23 cellular contexts compared by ENCODE assay signal in the genomic region with DNA sequence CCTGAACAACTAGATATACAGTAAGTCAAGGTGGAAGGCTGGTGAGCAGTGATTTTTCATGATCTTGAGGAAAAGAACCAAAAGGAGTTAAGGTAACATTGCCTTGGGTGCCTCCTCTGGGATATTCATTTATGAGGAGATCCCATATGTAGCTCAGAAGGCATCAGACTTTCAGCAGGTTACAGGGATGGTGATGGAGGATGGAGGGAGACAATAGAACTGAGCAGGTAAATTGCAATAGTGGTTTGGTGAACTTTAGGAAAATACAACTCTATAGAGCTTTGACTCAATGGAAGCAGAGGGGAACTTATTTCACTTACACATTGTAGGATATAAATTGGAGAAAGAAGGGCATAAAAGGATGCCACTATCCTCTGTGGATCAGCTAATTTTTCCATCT.
DNase-seq lines count a peak whose midpoint lies in the region; ATAC-seq, FAIRE-seq and TF ChIP-seq lines count a peak whose summit lies in the region.
"Had no signal": no experiment of that assay in that cellular context is flagged by ENCODE, and none has a peak within 500 bp of the region (broad histone marks: within the 10 kb centered on the region; RNA-seq: fewer than 3 reads in every experiment).

No MANE protein-coding gene starts in this region.

- H3K9me3 ChIP-seq in HUES6 (ENCODE audit: control insufficient read depth, insufficient read depth, low read depth, low read length) (peaks cover 4% of the 10 kb centered on the region; the same call in 1 of the 2 replicates), K562 (replicated peaks; ENCODE audit: control insufficient read depth, insufficient read depth, low read depth, low read length) (no peaks in the 10 kb centered on the region), iPS-20b (ENCODE audit: insufficient read depth, low read depth, low read length) (no peaks in the 10 kb centered on the region; the same call in none of the 2 replicates), colonic mucosa (no peaks in the 10 kb centered on the region)
- H3K9me3 ChIP-seq: BLaER1, Caco-2, HAP-1 had no signal

- peaks cover 3% of the 10 kb centered on the region for H3K27me3 Mint-ChIP-seq in GM23338 (ENCODE audit: insufficient read depth, low read depth, poor library complexity)
- H3K27me3 Mint-ChIP-seq: B cell; CD4-positive, CD25-positive, alpha-beta regulatory T cell had no signal

- H2AFZ ChIP-seq in GM23338 (no peak overlapping the region), K562 (ENCODE audit: low read depth, low read length) (no peak overlapping the region)

- H3K4me2 ChIP-seq in GM23338 (peak overlapping the region; percentile 12; the same call in 1 of the 2 replicates), K562 (ENCODE audit: insufficient read depth, low read length) (no peak overlapping the region)
- H3K4me2 ChIP-seq: BLaER1 had no signal

- H4K20me1 ChIP-seq in GM23338 (replicated peaks; ENCODE audit: insufficient read depth) (no peaks in the 10 kb centered on the region), K562 (replicated peaks; ENCODE audit: control insufficient read depth, insufficient read depth, low read length) (no peaks in the 10 kb centered on the region)
- H4K20me1 ChIP-seq: BLaER1 had no signal

- H3K36me3 Mint-ChIP-seq in GM23338 (ENCODE audit: low read depth) = peaks cover 21% of the 10 kb centered on the region; the same call in 2 of the 3 replicates
- H3K36me3 Mint-ChIP-seq: CD4-positive, CD25-positive, alpha-beta regulatory T cell; CD8-positive, alpha-beta T cell had no signal

- intact Hi-C loops in K562 (cut with micrococcal nuclease) (no loop called here), colonic mucosa (cut with DNase I) (no loop called here)

- H3K27me3 ChIP-seq in GM23338 (ENCODE audit: insufficient read depth) (no peaks in the 10 kb centered on the region), HUES6 (ENCODE audit: control insufficient read depth, insufficient read depth, low read length) (no peaks in the 10 kb centered on the region), K562 (ENCODE audit: control insufficient read depth in 2 of 2, insufficient read depth in 2 of 2, low read length in 2 of 2) (no peaks in the 10 kb centered on the region), iPS-20b (ENCODE audit: insufficient read depth, low read length) (no peaks in the 10 kb centered on the region), colonic mucosa (no peaks in the 10 kb centered on the region)
- H3K27me3 ChIP-seq: BLaER1 had no signal

- no TSS peak for BruUV-seq in K562 (replicated peaks; lab: Mats Ljungman, UMichigan)

- H3K9ac ChIP-seq in HUES6 (ENCODE audit: low read length) = no peak overlapping the region
- no peak overlapping the region for H3K9ac ChIP-seq in K562 (ENCODE audit: insufficient read depth in 1 of 2, low read depth in 2 of 2, low read length in 2 of 2)
- no peak overlapping the region for H3K9ac ChIP-seq in iPS-20b (ENCODE audit: low read depth, low read length)
- no peak overlapping the region for H3K9ac ChIP-seq in colonic mucosa (ENCODE audit: low read depth in 2 of 2, low read length in 2 of 2)
- H3K9ac ChIP-seq: BLaER1 had no signal

- no peak overlapping the region for H3K4me3 Mint-ChIP-seq in GM23338
- H3K4me3 Mint-ChIP-seq: B cell; CD4-positive, CD25-positive, alpha-beta regulatory T cell; CD8-positive, alpha-beta T cell; HFFc6 had no signal

- in situ Hi-C loops in K562 (cut with MboI) = no loop called here

- H3K79me2 ChIP-seq in GM23338 (replicated peaks; ENCODE audit: insufficient read depth) (no peaks in the 10 kb centered on the region), K562 (ENCODE audit: control insufficient read depth, insufficient read depth, low read length) (no peaks in the 10 kb centered on the region)

- H3K4me3 ChIP-seq in GM23338 (no peak overlapping the region), HUES6 (ENCODE audit: low read depth, low read length) (no peak overlapping the region), K562 (no peak overlapping the region), iPS-20b (ENCODE audit: low read length) (peak overlapping the region; percentile 24; the same call in 1 of the 2 replicates), colonic mucosa (no peak overlapping the region)
- H3K4me3 ChIP-seq: BLaER1, HAP-1 had no signal

- H3K9me2 ChIP-seq in GM23338 (ENCODE audit: insufficient read depth) = peaks cover 12% of the 10 kb centered on the region

- peaks cover 17% of the 10 kb centered on the region for H3K4me1 ChIP-seq in GM23338 (ENCODE audit: insufficient read depth)
- peaks cover 14% of the 10 kb centered on the region for H3K4me1 ChIP-seq in HUES6 (ENCODE audit: control insufficient read depth, insufficient read depth, low read length)
- no peaks in the 10 kb centered on the region for H3K4me1 ChIP-seq in K562 (replicated peaks in 1 of 2; ENCODE audit: control insufficient read depth in 2 of 2, insufficient read depth in 2 of 2, low read length in 2 of 2)
- H3K4me1 ChIP-seq in iPS-20b (ENCODE audit: insufficient read depth, low read length) = peaks cover 14% of the 10 kb centered on the region; the same call in 1 of the 2 replicates
- no peaks in the 10 kb centered on the region for H3K4me1 ChIP-seq in colonic mucosa
- H3K4me1 ChIP-seq: BLaER1, Caco-2 had no signal

- CTCF ChIA-PET in K562 (lab: Yijun Ruan, JAX; ENCODE audit: low intra/inter-chr PET ratio) = no interaction called here

- peak overlapping the region; percentile 71; the same call in 1 of the 2 replicates for H3K27ac ChIP-seq in GM23338 (ENCODE audit: low read depth)
- 0 out of 2 replicates have a peak overlapping the region, but pooled peaks have one; percentile 23 for H3K27ac ChIP-seq in HUES6 (ENCODE audit: low read depth, low read length)
- H3K27ac ChIP-seq in K562 (ENCODE audit: extremely low read depth, low read depth, low read length) = no peak overlapping the region
- H3K27ac ChIP-seq in iPS-20b (ENCODE audit: low read length) = peak overlapping the region; percentile 65
- no peak overlapping the region for H3K27ac ChIP-seq in colonic mucosa
- H3K27ac ChIP-seq: 22Rv1, BLaER1, C4-2B had no signal

- no peaks in the 10 kb centered on the region for H3F3A ChIP-seq in GM23338 (replicated peaks; ENCODE audit: low read depth)

- DNase-seq in GM23338 (ENCODE audit: low spot score) (no peak), K562 (ENCODE audit: extremely low read depth in 1 of 4, low spot score in 3 of 4) (no peak), colonic mucosa (no peak)
- DNase-seq: Caco-2; CD4-positive, CD25-positive, alpha-beta regulatory T cell; CD8-positive, alpha-beta T cell; DMS153; DND-41; GOT3; HFFc6 had no signal

- POLR2A ChIA-PET in K562 (lab: Yijun Ruan, JAX) = interaction anchor here (0.9 to 1.4 kb wide), 3 partner anchors 9 to 11 kb away, joined by 3 to 4 read pairs (median 3); no protein-coding TSS in a partner anchor

- no peak for TF ChIP-seq EP300 in K562 (IDR thresholded peaks at IDR 0.05; ENCODE audit: low read length)

- H3K9me3 Mint-ChIP-seq in GM23338 = peaks cover 22% of the 10 kb centered on the region

- no peaks in the 10 kb centered on the region for H3K9me1 ChIP-seq in K562 (ENCODE audit: control insufficient read depth, insufficient read depth, low read length)

- H3K27ac Mint-ChIP-seq in GM23338 = peak overlapping the region; percentile 65
- H3K27ac Mint-ChIP-seq: B cell; CD4-positive, CD25-positive, alpha-beta regulatory T cell; CD8-positive, alpha-beta T cell; HFFc6 had no signal

- TF ChIP-seq CTCF in GM23338 (conservative IDR thresholded peaks at IDR 0.05; ENCODE audit: low read depth in 2 of 2) (no peak), K562 (IDR thresholded peaks at IDR 0.05 in 2 of 3, conservative IDR thresholded peaks at IDR 0.05 in 1 of 3; ENCODE audit: insufficient read depth in 2 of 3, low read depth in 1 of 3, low read length in 3 of 3) (no peak), colonic mucosa (IDR thresholded peaks at IDR 0.05) (no peak)

- no peak; the same call in 2 of the 3 replicates for ATAC-seq in GM23338
- ATAC-seq in K562 = peak; percentile 24; the same call in 2 of the 3 replicates
- ATAC-seq in GM19023 (IDR thresholded peaks at IDR 0.05; ENCODE audit: unreplicated experiment) = no peak
- ATAC-seq in GM21390 (IDR thresholded peaks at IDR 0.05; ENCODE audit: unreplicated experiment) = no peak
- ATAC-seq: CD8-positive, alpha-beta T cell had no signal

- no peak for FAIRE-seq in K562 (lab: Jason Lieb, UNC)
- FAIRE-seq: A204.1, G401.6, GM12892, GM19239 had no signal

- no peak for TF ChIP-seq POLR2A in K562 (conservative IDR thresholded peaks at IDR 0.05)

- H3K36me3 ChIP-seq in GM23338 (ENCODE audit: insufficient read depth) (no peaks in the 10 kb centered on the region), HUES6 (ENCODE audit: control insufficient read depth, insufficient read depth, low read length) (no peaks in the 10 kb centered on the region), K562 (ENCODE audit: control insufficient read depth, insufficient read depth, low read length) (no peaks in the 10 kb centered on the region), iPS-20b (ENCODE audit: insufficient read depth, low read depth, low read length) (no peaks in the 10 kb centered on the region), colonic mucosa (no peaks in the 10 kb centered on the region)
- H3K36me3 ChIP-seq: BLaER1, HAP-1 had no signal

- no peak for TF ChIP-seq RAD21 in K562 (CRISPR knock-in tag; conservative IDR thresholded peaks at IDR 0.05 in 1 of 2, IDR thresholded peaks at IDR 0.05 in 1 of 2)

- H3K4me1 Mint-ChIP-seq in GM23338 = peaks cover 15% of the 10 kb centered on the region; the same call in 2 of the 3 replicates
- H3K4me1 Mint-ChIP-seq: B cell; CD4-positive, CD25-positive, alpha-beta regulatory T cell had no signal

TF ChIP-seq in K562, 482 proteins besides CTCF, POLR2A, EP300 and RAD21:
- no peak for TF ChIP-seq FOS (IDR thresholded peaks at IDR 0.05; ENCODE audit: extremely low read depth, insufficient read length)
- no peak for TF ChIP-seq SOX6 (IDR thresholded peaks at IDR 0.05)
- TF ChIP-seq ZNF165 (CRISPR knock-in tag; IDR thresholded peaks at IDR 0.05; ENCODE audit: borderline replicate concordance) = no peak
- no peak for TF ChIP-seq MAFF (IDR thresholded peaks at IDR 0.05; ENCODE audit: low read length)
- no peak for TF ChIP-seq GABPB2 (CRISPR knock-in tag; conservative IDR thresholded peaks at IDR 0.05)

Comparison
In these comparisons a context has a peak if more than half of its experiments do, and no peak if none do; other contexts are left out.
1. H3K27ac ChIP-seq: peak in GM23338 (single experiment), HUES6 (single experiment) and iPS-20b (single experiment); none in K562 (single experiment) and colonic mucosa (single experiment).